In genomic region chr5:120380644-120381043, GRCh38 we compare ENCODE assay signal across 11 cellular contexts.
"Had no signal": no experiment of that assay in that cellular context is flagged by ENCODE, and none has a peak within 500 bp of the region (broad histone marks: within the 10 kb centered on the region; RNA-seq: fewer than 3 reads in every experiment).

No MANE protein-coding gene starts in this region.

- H3K4me1 ChIP-seq: HAP-1 had no signal

- H2AFZ ChIP-seq: GM23248, GM23338 had no signal

- H3K36me3 ChIP-seq: HAP-1 had no signal

- H3K4me2 ChIP-seq: GM23338 had no signal

- H3K27ac ChIP-seq: GM23248 had no signal

- H3K9ac ChIP-seq: GM23248 had no signal

- ATAC-seq: GM23338, HCT116 had no signal

- H3K4me3 ChIP-seq: GM23248, GM23338, HAP-1 had no signal

- FAIRE-seq: H1, H54 had no signal

- DNase-seq: GM23248, GOT3, H7, H9, HCEC 1CT, HFFc6 had no signal
